19 cellular contexts compared by ENCODE assay signal in genomic region chr2:64363140-64363539, GRCh38.
"Had no signal": no experiment of that assay in that cellular context is flagged by ENCODE, and none has a peak within 500 bp of the region (broad histone marks: within the 10 kb centered on the region; RNA-seq: fewer than 3 reads in every experiment).

No MANE protein-coding gene starts in this region.

- FAIRE-seq: endothelial cell of umbilical vein had no signal

- H3K9me3 ChIP-seq: gastroesophageal sphincter, left ventricle myocardium inferior, spleen, testis, upper lobe of right lung had no signal

- DNase-seq: activated CD4-positive, alpha-beta T cell treated with anti-CD3 and anti-CD28 coated beads for 48 hours; activated CD8-positive, alpha-beta memory T cell treated with anti-CD3 and anti-CD28 coated beads, Interleukin-2, amount 50 U/mL, for 4 hours; activated CD8-positive, alpha-beta T cell treated with anti-CD3 and anti-CD28 coated beads for 36 hours; activated gamma-delta T cell; activated T-cell treated with anti-CD3 and anti-CD28 coated beads, Interleukin-2, amount 50 U/mL, for 72 hours; effector CD4-positive, alpha-beta T cell; hippocampal formation; left ventricle myocardium inferior; naive thymus-derived CD8-positive, alpha-beta T cell; nucleus accumbens; spleen; stimulated activated naive CD8-positive, alpha-beta T cell treated with anti-CD3 and anti-CD28 coated beads, Interleukin-15, amount 100 ng/mL, for 72 hours; T-helper 2 cell; testis; upper lobe of right lung had no signal

- H3K27ac ChIP-seq: coronary artery, gastroesophageal sphincter, left ventricle myocardium inferior, spleen, testis, upper lobe of right lung had no signal

- ATAC-seq: activated CD8-positive, alpha-beta T cell treated with anti-CD3 and anti-CD28 coated beads for 36 hours; activated naive CD4-positive, alpha-beta T cell treated with anti-CD3 and anti-CD28 coated beads, Interleukin-2, amount 50 U/mL, for 72 hours; activated T-cell treated with anti-CD3 and anti-CD28 coated beads, Interleukin-2, amount 50 U/mL, for 72 hours; gastroesophageal sphincter; naive thymus-derived CD8-positive, alpha-beta T cell; stimulated activated naive CD8-positive, alpha-beta T cell treated with anti-CD3 and anti-CD28 coated beads, Interleukin-15, amount 100 ng/mL, for 72 hours had no signal

- H3K27me3 ChIP-seq: testis, upper lobe of right lung had no signal

- H3K4me3 ChIP-seq: coronary artery, gastroesophageal sphincter, left ventricle myocardium inferior, spleen, testis, upper lobe of right lung had no signal

- H3K36me3 ChIP-seq: gastroesophageal sphincter, left ventricle myocardium inferior, spleen, upper lobe of right lung had no signal
